1 cellular context compared by ENCODE assay signal in the genomic region with DNA sequence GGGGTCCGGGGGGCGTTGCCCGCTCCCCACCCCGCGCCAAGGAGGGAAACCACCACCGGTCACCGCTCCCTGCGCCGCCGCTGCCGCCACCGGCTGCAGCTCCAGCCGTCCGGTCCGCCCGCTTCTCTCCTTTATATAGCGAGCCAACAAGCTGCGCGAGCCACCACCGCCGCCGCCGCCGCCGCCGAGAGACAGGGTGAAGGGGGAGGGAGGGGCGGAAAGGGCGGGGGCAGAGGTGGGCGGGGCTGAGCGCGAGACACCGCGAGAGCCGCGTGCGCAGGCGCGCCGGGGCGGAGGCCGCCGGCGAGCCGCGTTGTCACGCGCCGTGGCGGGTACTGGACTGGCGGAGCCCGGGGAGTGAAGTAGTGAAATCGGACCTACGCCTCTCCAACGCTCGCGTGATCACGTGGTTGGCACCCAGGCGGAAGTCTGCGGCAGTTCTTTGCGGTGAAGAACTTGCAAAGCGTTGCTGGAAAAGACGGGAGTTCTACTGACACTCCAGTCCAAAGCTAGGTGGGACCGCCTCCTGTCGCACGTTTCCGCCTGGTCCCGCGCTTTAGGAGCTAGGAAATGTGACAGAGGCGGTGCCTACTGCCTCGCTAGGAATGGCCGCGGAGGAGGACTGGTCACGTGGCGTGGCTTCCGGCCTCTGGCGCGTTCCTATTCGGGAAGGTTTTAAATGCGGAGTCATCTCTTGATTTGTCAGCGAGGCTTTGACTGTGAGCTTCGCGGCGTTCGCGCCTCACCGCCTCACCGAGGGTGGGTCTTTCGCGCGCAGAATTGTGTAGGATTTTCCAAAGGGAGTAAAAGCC.
TF ChIP-seq lines count a peak whose summit lies in the region.

GTF2A1 (minus strand) TSS at position 193 of the 812 bp plus-strand sequence. CDS start 441 bp downstream, outside the sequence.

TF ChIP-seq in HepG2, 621 proteins besides CTCF, POLR2A, EP300 and RAD21 (continued from another document and continues in another):
- peak; percentile 56; the same call in 1 of the 2 replicates for TF ChIP-seq ZNF580 (CRISPR knock-in tag; IDR thresholded peaks at IDR 0.05; ENCODE audit: borderline replicate concordance, low read depth)
- TF ChIP-seq ZNF597 (CRISPR knock-in tag; IDR thresholded peaks at IDR 0.05), result 0 out of 2 replicates have a peak, but pooled peaks have one; percentile 8
- TF ChIP-seq NFE2L1 (CRISPR knock-in tag; IDR thresholded peaks at IDR 0.05; ENCODE audit: borderline replicate concordance), result peak; percentile 90; the same call in 1 of the 2 replicates
- TF ChIP-seq KLF16 (CRISPR knock-in tag; IDR thresholded peaks at IDR 0.05), result peak in 1 of 2 experiments; percentile 53; a peak in 1 of 4 replicates
- no peak for TF ChIP-seq ZMYM3 (CRISPR knock-in tag; IDR thresholded peaks at IDR 0.05)
- peak; percentile 32; the same call in 1 of the 2 replicates for TF ChIP-seq LCORL (IDR thresholded peaks at IDR 0.05)
- TF ChIP-seq LCORL (CRISPR knock-in tag; IDR thresholded peaks at IDR 0.05), result peak; percentile 69
- TF ChIP-seq ZFP41 (CRISPR knock-in tag; IDR thresholded peaks at IDR 0.05; ENCODE audit: borderline replicate concordance), result no peak
- TF ChIP-seq ZNF629 (CRISPR knock-in tag; conservative IDR thresholded peaks at IDR 0.05), result no peak
- no peak for TF ChIP-seq RFX5 (IDR thresholded peaks at IDR 0.05; ENCODE audit: low read depth, low read length)
- no peak for TF ChIP-seq RBAK (CRISPR knock-in tag; IDR thresholded peaks at IDR 0.05)
- TF ChIP-seq MIXL1 (CRISPR knock-in tag; IDR thresholded peaks at IDR 0.05), result no peak; the same call in none of the 2 replicates
- TF ChIP-seq ZNF343 (CRISPR knock-in tag; IDR thresholded peaks at IDR 0.05), result peak; percentile 86
- TF ChIP-seq, protein P1, sequence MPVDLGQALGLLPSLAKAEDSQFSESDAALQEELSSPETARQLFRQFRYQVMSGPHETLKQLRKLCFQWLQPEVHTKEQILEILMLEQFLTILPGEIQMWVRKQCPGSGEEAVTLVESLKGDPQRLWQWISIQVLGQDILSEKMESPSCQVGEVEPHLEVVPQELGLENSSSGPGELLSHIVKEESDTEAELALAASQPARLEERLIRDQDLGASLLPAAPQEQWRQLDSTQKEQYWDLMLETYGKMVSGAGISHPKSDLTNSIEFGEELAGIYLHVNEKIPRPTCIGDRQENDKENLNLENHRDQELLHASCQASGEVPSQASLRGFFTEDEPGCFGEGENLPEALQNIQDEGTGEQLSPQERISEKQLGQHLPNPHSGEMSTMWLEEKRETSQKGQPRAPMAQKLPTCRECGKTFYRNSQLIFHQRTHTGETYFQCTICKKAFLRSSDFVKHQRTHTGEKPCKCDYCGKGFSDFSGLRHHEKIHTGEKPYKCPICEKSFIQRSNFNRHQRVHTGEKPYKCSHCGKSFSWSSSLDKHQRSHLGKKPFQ (CRISPR knock-in tag; IDR thresholded peaks at IDR 0.05; ENCODE audit: insufficient replicate concordance), result no peak
- peak; percentile 48; the same call in 1 of the 2 replicates for TF ChIP-seq SP5 (CRISPR knock-in tag; IDR thresholded peaks at IDR 0.05; ENCODE audit: borderline replicate concordance, low read depth)
- TF ChIP-seq ZNF552 (CRISPR knock-in tag; IDR thresholded peaks at IDR 0.05; ENCODE audit: borderline replicate concordance), result peak; percentile 42; the same call in 1 of the 2 replicates
- TF ChIP-seq, protein P2, sequence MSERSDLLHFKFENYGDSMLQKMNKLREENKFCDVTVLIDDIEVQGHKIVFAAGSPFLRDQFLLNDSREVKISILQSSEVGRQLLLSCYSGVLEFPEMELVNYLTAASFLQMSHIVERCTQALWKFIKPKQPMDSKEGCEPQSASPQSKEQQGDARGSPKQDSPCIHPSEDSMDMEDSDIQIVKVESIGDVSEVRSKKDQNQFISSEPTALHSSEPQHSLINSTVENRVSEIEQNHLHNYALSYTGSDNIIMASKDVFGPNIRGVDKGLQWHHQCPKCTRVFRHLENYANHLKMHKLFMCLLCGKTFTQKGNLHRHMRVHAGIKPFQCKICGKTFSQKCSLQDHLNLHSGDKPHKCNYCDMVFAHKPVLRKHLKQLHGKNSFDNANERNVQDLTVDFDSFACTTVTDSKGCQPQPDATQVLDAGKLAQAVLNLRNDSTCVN (CRISPR knock-in tag; IDR thresholded peaks at IDR 0.05; ENCODE audit: borderline replicate concordance), result 0 out of 2 replicates have a peak, but pooled peaks have one; percentile 40
- 0 out of 2 replicates have a peak, but pooled peaks have one; percentile 13 for TF ChIP-seq ZNF615 (CRISPR knock-in tag; IDR thresholded peaks at IDR 0.05; ENCODE audit: borderline replicate concordance)
- peak; percentile 66; the same call in 1 of the 2 replicates for TF ChIP-seq ZNF17 (CRISPR knock-in tag; IDR thresholded peaks at IDR 0.05)
- TF ChIP-seq, protein P3, sequence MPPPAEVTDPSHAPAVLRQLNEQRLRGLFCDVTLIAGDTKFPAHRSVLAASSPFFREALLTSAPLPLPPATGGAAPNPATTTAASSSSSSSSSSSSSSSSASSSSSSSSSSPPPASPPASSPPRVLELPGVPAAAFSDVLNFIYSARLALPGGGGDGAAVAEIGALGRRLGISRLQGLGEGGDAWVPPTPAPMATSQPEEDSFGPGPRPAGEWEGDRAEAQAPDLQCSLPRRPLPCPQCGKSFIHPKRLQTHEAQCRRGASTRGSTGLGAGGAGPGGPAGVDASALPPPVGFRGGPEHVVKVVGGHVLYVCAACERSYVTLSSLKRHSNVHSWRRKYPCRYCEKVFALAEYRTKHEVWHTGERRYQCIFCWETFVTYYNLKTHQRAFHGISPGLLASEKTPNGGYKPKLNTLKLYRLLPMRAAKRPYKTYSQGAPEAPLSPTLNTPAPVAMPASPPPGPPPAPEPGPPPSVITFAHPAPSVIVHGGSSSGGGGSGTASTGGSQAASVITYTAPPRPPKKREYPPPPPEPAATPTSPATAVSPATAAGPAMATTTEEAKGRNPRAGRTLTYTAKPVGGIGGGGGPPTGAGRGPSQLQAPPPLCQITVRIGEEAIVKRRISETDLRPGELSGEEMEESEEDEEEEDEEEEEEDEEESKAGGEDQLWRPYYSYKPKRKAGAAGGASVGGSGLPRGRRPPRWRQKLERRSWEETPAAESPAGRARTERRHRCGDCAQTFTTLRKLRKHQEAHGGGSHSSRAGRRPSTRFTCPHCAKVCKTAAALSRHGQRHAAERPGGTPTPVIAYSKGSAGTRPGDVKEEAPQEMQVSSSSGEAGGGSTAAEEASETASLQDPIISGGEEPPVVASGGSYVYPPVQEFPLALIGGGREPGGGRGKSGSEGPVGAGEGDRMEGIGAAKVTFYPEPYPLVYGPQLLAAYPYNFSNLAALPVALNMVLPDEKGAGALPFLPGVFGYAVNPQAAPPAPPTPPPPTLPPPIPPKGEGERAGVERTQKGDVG (CRISPR knock-in tag; IDR thresholded peaks at IDR 0.05; ENCODE audit: borderline replicate concordance), result peak; percentile 35; the same call in 1 of the 2 replicates
- peak; percentile 81 for TF ChIP-seq CREM (IDR thresholded peaks at IDR 0.05)
- no peak for TF ChIP-seq CREM (CRISPR knock-in tag; IDR thresholded peaks at IDR 0.05)
- no peak for TF ChIP-seq GTF3A (CRISPR knock-in tag; conservative IDR thresholded peaks at IDR 0.05)
- no peak for TF ChIP-seq MBNL3 (CRISPR knock-in tag; conservative IDR thresholded peaks at IDR 0.05)
- TF ChIP-seq ZNF839 (CRISPR knock-in tag; IDR thresholded peaks at IDR 0.05; ENCODE audit: borderline replicate concordance), result peak; percentile 76; the same call in 1 of the 2 replicates
- TF ChIP-seq PHF21A (CRISPR knock-in tag; IDR thresholded peaks at IDR 0.05), result peak; percentile 53; the same call in 1 of the 2 replicates
- TF ChIP-seq TCF12 (IDR thresholded peaks at IDR 0.05), result no peak
- TF ChIP-seq TCF12 (CRISPR knock-in tag; IDR thresholded peaks at IDR 0.05), result no peak; the same call in 1 of the 2 replicates
- TF ChIP-seq, protein P4, sequence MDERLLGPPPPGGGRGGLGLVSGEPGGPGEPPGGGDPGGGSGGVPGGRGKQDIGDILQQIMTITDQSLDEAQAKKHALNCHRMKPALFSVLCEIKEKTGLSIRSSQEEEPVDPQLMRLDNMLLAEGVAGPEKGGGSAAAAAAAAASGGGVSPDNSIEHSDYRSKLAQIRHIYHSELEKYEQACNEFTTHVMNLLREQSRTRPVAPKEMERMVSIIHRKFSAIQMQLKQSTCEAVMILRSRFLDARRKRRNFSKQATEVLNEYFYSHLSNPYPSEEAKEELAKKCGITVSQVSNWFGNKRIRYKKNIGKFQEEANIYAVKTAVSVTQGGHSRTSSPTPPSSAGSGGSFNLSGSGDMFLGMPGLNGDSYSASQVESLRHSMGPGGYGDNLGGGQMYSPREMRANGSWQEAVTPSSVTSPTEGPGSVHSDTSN (CRISPR knock-in tag; IDR thresholded peaks at IDR 0.05), result no peak
- no peak for TF ChIP-seq ZBED4 (CRISPR knock-in tag; IDR thresholded peaks at IDR 0.05; ENCODE audit: borderline replicate concordance)
- TF ChIP-seq, protein P5, sequence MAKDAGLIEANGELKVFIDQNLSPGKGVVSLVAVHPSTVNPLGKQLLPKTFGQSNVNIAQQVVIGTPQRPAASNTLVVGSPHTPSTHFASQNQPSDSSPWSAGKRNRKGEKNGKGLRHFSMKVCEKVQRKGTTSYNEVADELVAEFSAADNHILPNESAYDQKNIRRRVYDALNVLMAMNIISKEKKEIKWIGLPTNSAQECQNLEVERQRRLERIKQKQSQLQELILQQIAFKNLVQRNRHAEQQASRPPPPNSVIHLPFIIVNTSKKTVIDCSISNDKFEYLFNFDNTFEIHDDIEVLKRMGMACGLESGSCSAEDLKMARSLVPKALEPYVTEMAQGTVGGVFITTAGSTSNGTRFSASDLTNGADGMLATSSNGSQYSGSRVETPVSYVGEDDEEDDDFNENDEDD (CRISPR knock-in tag; IDR thresholded peaks at IDR 0.05; ENCODE audit: borderline replicate concordance), result peak; percentile 88
- peak; percentile 88 for TF ChIP-seq ZSCAN30 (CRISPR knock-in tag; IDR thresholded peaks at IDR 0.05)
- TF ChIP-seq TGIF2 (CRISPR knock-in tag; IDR thresholded peaks at IDR 0.05), result peak; percentile 54; the same call in 1 of the 2 replicates
- TF ChIP-seq HNRNPL (IDR thresholded peaks at IDR 0.05; ENCODE audit: low read depth, low read length), result peak; percentile 42; the same call in 1 of the 2 replicates
- peak; percentile 87; the same call in 1 of the 2 replicates for TF ChIP-seq ZNF619 (CRISPR knock-in tag; IDR thresholded peaks at IDR 0.05)
- TF ChIP-seq PRPF4 (IDR thresholded peaks at IDR 0.05; ENCODE audit: low read depth, low read length, poor library complexity, severe bottlenecking), result no peak
- TF ChIP-seq UBTF (CRISPR knock-in tag; IDR thresholded peaks at IDR 0.05), result peak; percentile 67
- peak; percentile 63; the same call in 1 of the 2 replicates for TF ChIP-seq ZFX (CRISPR knock-in tag; IDR thresholded peaks at IDR 0.05; ENCODE audit: low read depth)
